ENCODE assay signal across 26 cellular contexts in genomic region chr10:115052216-115052615, GRCh38. TPM values are rescaled to one million over a fixed set of nuclear protein-coding genes. Genes with fewer than 3 reads are reported as not detected.
"Had no signal": no experiment of that assay in that cellular context is flagged by ENCODE, and none has a peak within 500 bp of the region (broad histone marks: within the 10 kb centered on the region; RNA-seq: fewer than 3 reads in every experiment).

No MANE protein-coding gene starts in this region.

- H3K4me1 Mint-ChIP-seq: immature natural killer cell, naive B cell had no signal

- ATAC-seq: effector memory CD8-positive, alpha-beta T cell; left colon; lower lobe of right lung; natural killer cell treated with Interleukin-12 subunit alpha and Interleukin-12 subunit beta and Interleukin-15 and Interleukin-18, amount 100 ng/mL, for 72 hours had no signal

- H3K27ac Mint-ChIP-seq: effector memory CD8-positive, alpha-beta T cell; immature natural killer cell; naive B cell; natural killer cell treated with Interleukin-12 subunit alpha and Interleukin-12 subunit beta and Interleukin-15 and Interleukin-18, amount 100 ng/mL, for 72 hours; progenitor cell of endocrine pancreas had no signal

- H3K4me2 ChIP-seq: smooth muscle cell had no signal

- H3K4me3 ChIP-seq: left ventricle myocardium inferior, lower lobe of right lung, right lobe of liver, smooth muscle cell, stomach, thyroid gland, vagina had no signal

- H3K36me3 ChIP-seq: left ventricle myocardium inferior, lower lobe of right lung, neutrophil, right lobe of liver, stomach, thyroid gland, vagina had no signal

- H3K9ac ChIP-seq: parathyroid adenoma had no signal

- DNase-seq: cortex of kidney; effector memory CD8-positive, alpha-beta T cell; hypothalamus; immature natural killer cell; islet precursor cell; kidney glomerular epithelial cell; left colon; left ventricle myocardium inferior; lower lobe of right lung; naive B cell; right lobe of liver; stimulated activated CD4-positive, alpha-beta T cell treated with anti-CD3 and anti-CD28 coated beads, Interleukin-12 subunit alpha, Interleukin-12 subunit beta, amount 100 ng/mL, for 4 hours; stimulated activated CD4-positive, alpha-beta T cell treated with anti-CD3 and anti-CD28 coated beads, Interleukin-1b, Interleukin-23, amount 100 ng/mL, for 48 hours; stimulated activated CD4-positive, alpha-beta T cell treated with anti-CD3 and anti-CD28 coated beads, Interleukin-4, amount 100 ng/mL, for 1 hour; stimulated activated CD8-positive, alpha-beta memory T cell treated with anti-CD3 and anti-CD28 coated beads, Interleukin-4, amount 100 ng/mL, for 48 hours; stimulated activated naive CD4-positive, alpha-beta T cell treated with Interleukin-2 at 50 U/mL for 16 hours; stomach; thyroid gland; trophoblast cell had no signal

- H2AFZ ChIP-seq: parathyroid adenoma had no signal

- H3K79me2 ChIP-seq: parathyroid adenoma had no signal

- H3K36me3 Mint-ChIP-seq: immature natural killer cell; naive B cell; natural killer cell treated with Interleukin-12 subunit alpha and Interleukin-12 subunit beta and Interleukin-15 and Interleukin-18, amount 100 ng/mL, for 72 hours had no signal

- H3K4me1 ChIP-seq: left ventricle myocardium inferior, lower lobe of right lung, parathyroid adenoma, right lobe of liver, stomach, thyroid gland, vagina had no signal

- H3K27me3 ChIP-seq: neutrophil, right lobe of liver, stomach, thyroid gland, vagina had no signal

- H3K9me3 ChIP-seq: left ventricle myocardium inferior, lower lobe of right lung, neutrophil, right lobe of liver, stomach, thyroid gland, vagina had no signal

- H3K4me3 Mint-ChIP-seq: effector memory CD8-positive, alpha-beta T cell; immature natural killer cell; naive B cell; natural killer cell treated with Interleukin-12 subunit alpha and Interleukin-12 subunit beta and Interleukin-15 and Interleukin-18, amount 100 ng/mL, for 72 hours; neural crest cell had no signal

- H3K9me3 Mint-ChIP-seq: effector memory CD8-positive, alpha-beta T cell; immature natural killer cell; naive B cell; natural killer cell treated with Interleukin-12 subunit alpha and Interleukin-12 subunit beta and Interleukin-15 and Interleukin-18, amount 100 ng/mL, for 72 hours; neural crest cell had no signal

- H3K27ac ChIP-seq: left ventricle myocardium inferior, lower lobe of right lung, neutrophil, parathyroid adenoma, right lobe of liver, stomach, thyroid gland, vagina had no signal

RNA-seq across cellular contexts. Expression of gene ATRNL1, which starts 40.9 kb away (rescaled TPM):
- total RNA-seq: natural killer cell treated with Interleukin-12 subunit alpha and Interleukin-12 subunit beta and Interleukin-15 and Interleukin-18, amount 100 ng/mL, for 72 hours had no signal
- polyA plus RNA-seq: immature natural killer cell had no signal
